ENCODE assay signal across 8 cellular contexts in the genomic region with DNA sequence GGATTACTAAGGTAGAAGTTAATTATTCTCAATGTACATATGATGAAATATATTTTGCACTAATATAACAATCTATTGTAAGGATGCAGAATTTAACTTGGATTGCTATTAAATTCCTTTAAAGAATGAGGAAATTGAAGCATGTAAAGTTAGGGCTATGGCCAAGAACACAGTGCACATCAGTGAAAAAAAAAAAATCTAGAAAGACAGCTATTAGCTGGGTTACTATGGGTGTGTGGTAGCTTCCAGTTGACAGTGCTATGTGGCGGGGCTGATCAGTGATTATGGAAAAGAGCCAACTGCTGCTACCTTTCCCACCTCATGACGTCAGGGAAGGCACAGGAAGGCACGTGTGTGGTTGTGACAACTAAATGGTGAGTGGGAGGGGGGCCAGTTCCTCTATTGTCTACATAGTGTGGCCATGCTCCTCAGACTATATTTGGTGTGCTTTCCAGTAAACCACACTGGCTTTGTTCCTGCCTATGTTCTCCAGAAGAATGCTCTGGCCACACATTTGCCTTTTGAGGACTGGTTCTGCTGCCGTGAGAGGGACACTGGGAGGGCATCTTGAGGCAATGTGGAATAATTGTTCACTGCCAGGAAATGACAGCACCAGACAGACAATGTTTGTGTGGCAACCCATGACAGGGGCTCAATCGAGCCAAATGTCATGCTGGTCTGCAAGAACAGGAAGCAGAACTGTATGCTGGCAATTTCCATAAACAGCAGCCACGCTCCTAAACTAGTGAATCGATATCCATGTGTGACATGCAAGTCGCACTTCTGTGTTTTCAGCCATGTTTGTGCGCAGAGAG. TPM values are rescaled to one million over a fixed set of nuclear protein-coding genes. Genes with fewer than 3 reads are reported as not detected.
DNase-seq lines count a peak whose midpoint lies in the region; ATAC-seq, FAIRE-seq and TF ChIP-seq lines count a peak whose summit lies in the region.

No MANE protein-coding gene starts in this region.

- peaks cover 17% of the 10 kb centered on the region for H3K36me3 Mint-ChIP-seq in CD4-positive, alpha-beta T cell (ENCODE audit: low read depth)
- H3K36me3 Mint-ChIP-seq in nephron progenitor cell (ENCODE audit: low read depth) = peaks cover 3% of the 10 kb centered on the region

- peak; percentile 29 to 87 (median 38) for DNase-seq in CD4-positive, alpha-beta T cell
- DNase-seq in H4 (ENCODE audit: low spot score) = peak; percentile 63
- peak; percentile 85 for DNase-seq in NCI-H510A treated with DMSO at 0.1 percent for 48 hours (lab: John Stamatoyannopoulos, UW)
- peak; percentile 16 to 60 for DNase-seq in activated CD8-positive, alpha-beta memory T cell treated with anti-CD3 and anti-CD28 coated beads for 1 hour (ENCODE audit: extremely low read depth in 1 of 2, low read depth in 1 of 2)
- DNase-seq in H1 (ENCODE audit: low read depth in 1 of 2, low spot score in 2 of 2) = no peak
- no peak for DNase-seq in nephron progenitor cell
- DNase-seq in tibial nerve (ENCODE audit: low spot score in 2 of 2) = peak; percentile 45 to 78
- no peak for DNase-seq in HCEC 1CT

- peak overlapping the region; percentile 0 for H2BK120ac ChIP-seq in H1 (replicated peaks; ENCODE audit: low read depth, low read length)

- no peak overlapping the region for H3K14ac ChIP-seq in H1 (ENCODE audit: insufficient read length)

- H3K9ac ChIP-seq in H1 (replicated peaks in 1 of 4; ENCODE audit: extremely low read depth in 1 of 4, low read depth in 3 of 4, low read length in 3 of 4) = no peak overlapping the region

- H3K4ac ChIP-seq in H1 (replicated peaks; ENCODE audit: insufficient read length, low read depth, low read length) = no peak overlapping the region

- no peaks in the 10 kb centered on the region for H3K27me3 ChIP-seq in CD4-positive, alpha-beta T cell (ENCODE audit: control insufficient read depth, insufficient read depth, low read length)
- no peaks in the 10 kb centered on the region for H3K27me3 ChIP-seq in H1 (replicated peaks in 1 of 4; ENCODE audit: control insufficient read depth in 3 of 4, extremely low read depth in 1 of 4, insufficient read depth in 3 of 4, low read length in 3 of 4)
- no peaks in the 10 kb centered on the region for H3K27me3 ChIP-seq in tibial nerve

- POLR2A ChIA-PET in CD4-positive, alpha-beta T cell (lab: Charles Lee) = interaction anchor here (0.7 to 14.9 kb wide), 4 partner anchors 60 to 557 kb away, joined by 3 to 750 read pairs (median 4); a partner anchor contains a TSS
- POLR2A ChIA-PET in H1 (lab: Charles Lee; ENCODE audit: partially characterized antibody) = interaction anchor here (0.7 to 3.4 kb wide), 5 partner anchors 12 to 218 kb away, joined by 3 to 19 read pairs (median 5); a partner anchor contains a TSS

- H2BK15ac ChIP-seq in H1 (ENCODE audit: low read length) = peak overlapping the region; percentile 65

- H2BK5ac ChIP-seq in H1 (ENCODE audit: low read depth, low read length) = no peak overlapping the region

- H3K9me3 ChIP-seq in CD4-positive, alpha-beta T cell (ENCODE audit: control insufficient read depth, low read length) = no peaks in the 10 kb centered on the region
- H3K9me3 ChIP-seq in H1 (ENCODE audit: insufficient read depth in 2 of 2, low read depth in 1 of 2, low read length in 1 of 2) (no peaks in the 10 kb centered on the region), tibial nerve (no peaks in the 10 kb centered on the region)

- no peak overlapping the region for H3K18ac ChIP-seq in H1 (ENCODE audit: extremely low read depth, low read length)

- peak overlapping the region; percentile 96 for H3K27ac Mint-ChIP-seq in CD4-positive, alpha-beta T cell
- peak overlapping the region; percentile 40 for H3K27ac Mint-ChIP-seq in nephron progenitor cell

- peak overlapping the region in 1 of 4 experiments; percentile 14; a peak in 1 of 8 replicates for H3K4me3 ChIP-seq in H1 (ENCODE audit: extremely low read depth in 1 of 4, insufficient read depth in 2 of 4, low read depth in 3 of 4, low read length in 4 of 4)
- no peak overlapping the region for H3K4me3 ChIP-seq in tibial nerve

- peaks cover 12 to 21% of the 10 kb centered on the region in 2 experiments for H3K79me2 ChIP-seq in H1 (ENCODE audit: control insufficient read depth in 1 of 2, insufficient read depth in 2 of 2, low read length in 2 of 2)

- no peak overlapping the region for H4K5ac ChIP-seq in H1 (ENCODE audit: insufficient read length, low read depth, low read length)

- intact Hi-C loops in CD4-positive, alpha-beta T cell (cut with DNase I, micrococcal nuclease) = loop anchor here (1.0 to 10.0 kb wide), 4 partner anchors 62 to 405 kb away; a partner anchor contains a TSS

- H3K23ac ChIP-seq in H1 (ENCODE audit: insufficient read length) = no peak overlapping the region

- H4K8ac ChIP-seq in H1 (ENCODE audit: extremely low read depth, insufficient read depth, low read length) = no peak overlapping the region

- peak overlapping the region; percentile 37; the same call in 1 of the 2 replicates for H2AFZ ChIP-seq in H1 (ENCODE audit: low read length)

- H3K4me1 Mint-ChIP-seq in CD4-positive, alpha-beta T cell (ENCODE audit: low read depth) = peaks cover 61% of the 10 kb centered on the region
- H3K4me1 Mint-ChIP-seq in nephron progenitor cell = peaks cover 55% of the 10 kb centered on the region

- FAIRE-seq in H1 (lab: Jason Lieb, UNC) = no peak

- H3K4me1 ChIP-seq in H1 (replicated peaks in 1 of 4; ENCODE audit: control insufficient read depth in 3 of 4, insufficient read depth in 4 of 4, low read length in 3 of 4) (peaks cover 7 to 16% (median 13%) of the 10 kb centered on the region in 4 experiments), tibial nerve (peaks cover 0 to 21% (median 16%) of the 10 kb centered on the region in 4 donors)

- peak overlapping the region; percentile 99 for H3K27ac ChIP-seq in CD4-positive, alpha-beta T cell (ENCODE audit: low read depth, low read length)
- H3K27ac ChIP-seq in H1 (ENCODE audit: low read depth, low read length) = no peak overlapping the region
- H3K27ac ChIP-seq in tibial nerve = peak overlapping the region; percentile 50 to 99 (median 76)

- H3K56ac ChIP-seq in H1 (replicated peaks; ENCODE audit: insufficient read length, low read depth, low read length) = no peak overlapping the region

- H3K23me2 ChIP-seq in H1 (ENCODE audit: low read depth, low read length) = peaks cover 4% of the 10 kb centered on the region

- H3K36me3 ChIP-seq in H1 (ENCODE audit: control insufficient read depth in 2 of 4, insufficient read depth in 4 of 4, low read length in 3 of 4) (no peaks in the 10 kb centered on the region), tibial nerve (no peaks in the 10 kb centered on the region)

- peak overlapping the region; percentile 37; the same call in 1 of the 2 replicates for H2BK20ac ChIP-seq in H1 (ENCODE audit: low read length)

- CTCF ChIA-PET in CD4-positive, alpha-beta T cell (lab: Charles Lee) = no interaction called here
- CTCF ChIA-PET in H1 (lab: Charles Lee; ENCODE audit: partially characterized antibody) = interaction anchor here (0.6 kb wide), 1 partner anchor 1812 kb away, joined by 4 read pairs; no protein-coding TSS in a partner anchor

- peak; percentile 38 for ATAC-seq in CD4-positive, alpha-beta T cell (ENCODE audit: poor library complexity)

- no peak for TF ChIP-seq EP300 in H1 (IDR thresholded peaks at IDR 0.05; ENCODE audit: borderline replicate concordance in 1 of 2, low read depth in 2 of 2, low read length in 2 of 2)
- peak; percentile 88 to 93 for TF ChIP-seq EP300 in tibial nerve (IDR thresholded peaks at IDR 0.05)

- H4K91ac ChIP-seq in H1 (replicated peaks; ENCODE audit: insufficient read length, low read length) = peak overlapping the region; percentile 29

- H3K4me3 Mint-ChIP-seq in CD4-positive, alpha-beta T cell = peak overlapping the region; percentile 62
- H3K4me3 Mint-ChIP-seq in nephron progenitor cell = no peak overlapping the region

- TF ChIP-seq RAD21 in H1 (IDR thresholded peaks at IDR 0.05 in 1 of 2, conservative IDR thresholded peaks at IDR 0.05 in 1 of 2; ENCODE audit: low read depth in 2 of 2, low read length in 2 of 2) = no peak

- TF ChIP-seq POLR2A in H1 (IDR thresholded peaks at IDR 0.05; ENCODE audit: control extremely low read depth in 1 of 2, low read depth in 2 of 2, low read length in 2 of 2) (no peak), tibial nerve (IDR thresholded peaks at IDR 0.05) (no peak)

- no peaks in the 10 kb centered on the region for H3K9me3 Mint-ChIP-seq in CD4-positive, alpha-beta T cell
- H3K9me3 Mint-ChIP-seq in nephron progenitor cell = peaks cover 5% of the 10 kb centered on the region

- no peaks in the 10 kb centered on the region for H3K27me3 Mint-ChIP-seq in CD4-positive, alpha-beta T cell
- H3K27me3 Mint-ChIP-seq in nephron progenitor cell (ENCODE audit: low read depth, poor library complexity) = no peaks in the 10 kb centered on the region

- 86% methylated on average over 9 of the region's 9 CpGs; no CpG with 5 or more reads in 1 of the 2 experiments for WGBS in H1 (ENCODE audit: extremely low coverage in 1 of 2, insufficient coverage in 1 of 2, insufficient read length in 1 of 2, insufficient replicate concordance in 2 of 2, low coverage in 1 of 2, low lambda C conversion rate in 2 of 2, missing lambda C conversion rate in 1 of 2), 2 experiments
- WGBS in tibial nerve, 2 donors = 40 to 48% methylated on average over 9 of the region's 9 CpGs

- TF ChIP-seq CTCF in CD4-positive, alpha-beta T cell (IDR thresholded peaks at IDR 0.05) = no peak
- no peak for TF ChIP-seq CTCF in H1 (IDR thresholded peaks at IDR 0.05; ENCODE audit: control extremely low read depth in 1 of 3, insufficient read depth in 1 of 3, low read depth in 1 of 3, low read length in 3 of 3)
- TF ChIP-seq CTCF in nephron progenitor cell (IDR thresholded peaks at IDR 0.05) = no peak
- TF ChIP-seq CTCF in tibial nerve (IDR thresholded peaks at IDR 0.05) = no peak

- no peaks in the 10 kb centered on the region for H4K20me1 ChIP-seq in H1 (replicated peaks in 1 of 2; ENCODE audit: control insufficient read depth in 1 of 2, insufficient read depth in 2 of 2, low read length in 2 of 2)

- no peak overlapping the region for H2AK5ac ChIP-seq in H1 (ENCODE audit: low read depth, low read length)

- H3K79me1 ChIP-seq in H1 (ENCODE audit: low read depth, low read length) = 0 out of 2 replicates have a peak, but pooled peaks cover 2% of the 10 kb centered on the region

- H2BK12ac ChIP-seq in H1 (ENCODE audit: low read depth, low read length) = peak overlapping the region; percentile 84

- H3K4me2 ChIP-seq in H1 (ENCODE audit: insufficient read depth in 1 of 2, low read depth in 2 of 2, low read length in 2 of 2) = peak overlapping the region; percentile 12 to 45; a peak in 3 of 4 replicates

RNA-seq across cellular contexts. Expression of a gene that starts 2.9 kb away (rescaled TPM):
- 10 to 100 TPM; 48.2 to 49.3 TPM for total RNA-seq in CD4-positive, alpha-beta T cell
- 13.6 and 14.3 TPM in 2 replicates for total RNA-seq in H4 (2014; rRNA removed; shearing (Covaris generic))
- total RNA-seq in H1 (2021; fragmentation: NEBNext Ultra II Directional; extraction: Animal tissue kit (Norgen Biotek cat#: 25700)) = 16.5 and 16.7 TPM in 2 replicates
- 8.0 and 8.5 TPM in 2 replicates for polyA plus RNA-seq in H1 (2011; rRNA removed)
- 11.6 TPM for polyA plus RNA-seq in H1 (2011; cell fraction: cytosol; rRNA removed)
- polyA plus RNA-seq in H1 (2011; cell fraction: nucleus; rRNA removed) = 3.6 TPM
- polyA plus RNA-seq in H1 (2012, experiment 1 of 2) = 6.6 to 8.3 TPM (median 6.7 TPM) in 4 replicates
- 2.2 TPM for polyA plus RNA-seq in H1 (2012, experiment 2 of 2)
- polyA plus RNA-seq in H1 (2013, experiment 1 of 2) = 7.0 TPM
- polyA plus RNA-seq in H1 (2013, experiment 2 of 2) = 7.1 TPM
- polyA minus RNA-seq in H1 (2011; rRNA and poly(A)+ RNA removed) = 7.5 and 7.9 TPM in 2 replicates
- 8.1 TPM for polyA minus RNA-seq in H1 (2011; cell fraction: cytosol; rRNA and poly(A)+ RNA removed)
- 7.5 TPM for polyA minus RNA-seq in H1 (2011; cell fraction: nucleus; rRNA and poly(A)+ RNA removed)
- 10 to 100 TPM; 15.0 to 27.5 (median 23.7) TPM for total RNA-seq in tibial nerve

Comparison
In these comparisons a context has a peak if more than half of its experiments do, and no peak if none do; other contexts are left out.
1. DNase-seq: peak in CD4-positive, alpha-beta T cell (10 of 10), H4 (single experiment), NCI-H510A treated with DMSO at 0.1 percent for 48 hours (single experiment), activated CD8-positive, alpha-beta memory T cell treated with anti-CD3 and anti-CD28 coated beads for 1 hour (2 of 2) and tibial nerve (2 of 2); none in H1 (0 of 2), nephron progenitor cell (single experiment) and HCEC 1CT (single experiment).